Comparison of ENCODE assay signal across 8 cellular contexts in genomic region chr20:43963872-43964791, GRCh38. TPM values are rescaled to one million over a fixed set of nuclear protein-coding genes. Genes with fewer than 3 reads are reported as not detected.
A peak's percentile ranks its signal among the peaks of the same experiment; 100 is the strongest.
DNase-seq lines count a peak whose midpoint lies in the region; ATAC-seq and TF ChIP-seq lines count a peak whose summit lies in the region.

No MANE protein-coding gene starts in this region.

- ATAC-seq in GM18511 (IDR thresholded peaks at IDR 0.05; ENCODE audit: unreplicated experiment) (peak; percentile 81), left colon (peak; percentile 13), HG02571 (IDR thresholded peaks at IDR 0.05; ENCODE audit: unreplicated experiment) (no peak)

- intact Hi-C loops in left colon (cut with DNase I, micrococcal nuclease) = no loop called here

- peaks cover 29% of the 10 kb centered on the region for H3K4me1 ChIP-seq in MM.1S (ENCODE audit: low read length)

- H3K9me3 ChIP-seq in MM.1S (replicated peaks; ENCODE audit: insufficient read depth, low read length) = no peaks in the 10 kb centered on the region

- no peaks in the 10 kb centered on the region for H3K27me3 ChIP-seq in MM.1S (replicated peaks; ENCODE audit: insufficient read depth, low read length)

- H3K4me3 ChIP-seq in MM.1S (ENCODE audit: low read length) = no peak overlapping the region

- TF ChIP-seq CTCF in MM.1S (IDR thresholded peaks at IDR 0.05; ENCODE audit: low read length) = no peak

- peak overlapping the region; percentile 52 for H3K27ac ChIP-seq in MM.1S (ENCODE audit: low read length)

- H3K9ac ChIP-seq in MM.1S (ENCODE audit: low read length) = no peak overlapping the region

- H3K9me2 ChIP-seq in MM.1S (replicated peaks; ENCODE audit: insufficient read depth, low read length) = no peaks in the 10 kb centered on the region

- DNase-seq in MM.1S (peak; percentile 68), activated T-helper 1 cell treated with Interleukin-2 at 50 U/mL for 16 hours (ENCODE audit: low read depth) (peak; percentile 17), left colon (no peak), NCI-H226 (no peak), NCI-H748 (lab: John Stamatoyannopoulos, UW; ENCODE audit: unreplicated experiment) (no peak), OCI-M2 (lab: John Stamatoyannopoulos, UW; ENCODE audit: unreplicated experiment) (no peak)

- H3K36me3 ChIP-seq in MM.1S (replicated peaks; ENCODE audit: insufficient read depth, low read length) = no peaks in the 10 kb centered on the region

- peaks cover 98% of the 10 kb centered on the region for H3K79me2 ChIP-seq in MM.1S (ENCODE audit: low read length)

- H4K20me1 ChIP-seq in MM.1S (ENCODE audit: insufficient read depth, low read length) = no peaks in the 10 kb centered on the region

- H2AFZ ChIP-seq in MM.1S (ENCODE audit: low read length) = no peak overlapping the region

- peaks cover 5% of the 10 kb centered on the region for H3F3A ChIP-seq in MM.1S (ENCODE audit: insufficient read depth, low read length)

- H3K4me2 ChIP-seq in MM.1S (ENCODE audit: low read depth, low read length) = peak overlapping the region; percentile 9; the same call in 1 of the 2 replicates

RNA-seq across cellular contexts. Expression of gene TOX2, which starts 49.5 kb away (rescaled TPM):
- total RNA-seq in left colon = 1 to 10 TPM; 3.0 to 3.4 TPM

Comparison
In these comparisons a context has a peak if more than half of its experiments do, and no peak if none do; other contexts are left out.
1. DNase-seq: peak in MM.1S (single experiment) and activated T-helper 1 cell treated with Interleukin-2 at 50 U/mL for 16 hours (single experiment); none in left colon (0 of 2), NCI-H226 (single experiment), NCI-H748 (single experiment) and OCI-M2 (single experiment).